Comparison of ENCODE assay signal across 16 cellular contexts in genomic region chr22:41078975-41079374, GRCh38.
"Had no signal": no experiment of that assay in that cellular context is flagged by ENCODE, and none has a peak within 500 bp of the region (broad histone marks: within the 10 kb centered on the region; RNA-seq: fewer than 3 reads in every experiment).

No MANE protein-coding gene starts in this region.

- H3K9me3 Mint-ChIP-seq: activated CD4-positive, alpha-beta T cell treated with anti-CD3 and anti-CD28 coated beads, Interleukin-2, amount 10 ng/mL, durations not matched to agents 24 days and 14 days; activated naive CD4-positive, alpha-beta T cell treated with anti-CD3 and anti-CD28 coated beads, Interleukin-2, amount 50 U/mL, for 72 hours; central memory CD8-positive, alpha-beta T cell had no signal

- H3K27me3 Mint-ChIP-seq: central memory CD8-positive, alpha-beta T cell had no signal

- H3K4me3 Mint-ChIP-seq: activated CD4-positive, alpha-beta T cell treated with anti-CD3 and anti-CD28 coated beads, Interleukin-2, amount 10 ng/mL, durations not matched to agents 24 days and 14 days; activated CD8-positive, alpha-beta T cell treated with anti-CD3 and anti-CD28 coated beads, Interleukin-2, amount 10 ng/mL, durations not matched to agents 7 days and 5 days; central memory CD8-positive, alpha-beta T cell had no signal

- H3K4me1 ChIP-seq: esophagus squamous epithelium, tibial artery, uterus had no signal

- H3K27me3 ChIP-seq: esophagus squamous epithelium, ovary, uterus had no signal

- ATAC-seq: activated CD8-positive, alpha-beta T cell treated with anti-CD3 and anti-CD28 coated beads, Interleukin-2, amount 10 ng/mL, durations not matched to agents 7 days and 5 days; activated naive CD4-positive, alpha-beta T cell treated with anti-CD3 and anti-CD28 coated beads, Interleukin-2, amount 50 U/mL, for 72 hours had no signal

- H3K4me1 Mint-ChIP-seq: activated CD4-positive, alpha-beta T cell treated with anti-CD3 and anti-CD28 coated beads, Interleukin-2, amount 10 ng/mL, durations not matched to agents 24 days and 14 days; central memory CD8-positive, alpha-beta T cell had no signal

- DNase-seq: activated CD4-positive, alpha-beta T cell treated with anti-CD3 and anti-CD28 coated beads, Interleukin-2, amount 10 ng/mL, durations not matched to agents 24 days and 14 days; activated CD4-positive, CD25-positive, alpha-beta regulatory T cell; activated CD8-positive, alpha-beta memory T cell treated with anti-CD3 and anti-CD28 coated beads, Interleukin-2, amount 50 U/mL, for 4 hours; activated CD8-positive, alpha-beta T cell treated with anti-CD3 and anti-CD28 coated beads, Interleukin-2, amount 10 ng/mL, durations not matched to agents 7 days and 5 days; activated gamma-delta T cell; activated T-cell treated with anti-CD3 and anti-CD28 coated beads, Interleukin-2, amount 50 U/mL, for 48 hours; cortex of kidney; effector CD4-positive, alpha-beta T cell; esophagus squamous epithelium; ovary; stimulated activated CD4-positive, alpha-beta T cell treated with anti-CD3 and anti-CD28 coated beads, Interleukin-2, amount 100 ng/mL, for 48 hours; stimulated activated naive CD4-positive, alpha-beta T cell; uterus had no signal

- H3K4me3 ChIP-seq: esophagus squamous epithelium, ovary, tibial artery, uterus had no signal

- H3K9me3 ChIP-seq: esophagus squamous epithelium, ovary, tibial artery, uterus had no signal

- H3K36me3 Mint-ChIP-seq: activated naive CD4-positive, alpha-beta T cell treated with anti-CD3 and anti-CD28 coated beads, Interleukin-2, amount 50 U/mL, for 72 hours had no signal

- H3K27ac Mint-ChIP-seq: activated CD4-positive, alpha-beta T cell treated with anti-CD3 and anti-CD28 coated beads, Interleukin-2, amount 10 ng/mL, durations not matched to agents 24 days and 14 days; activated CD8-positive, alpha-beta T cell treated with anti-CD3 and anti-CD28 coated beads, Interleukin-2, amount 10 ng/mL, durations not matched to agents 7 days and 5 days; activated naive CD4-positive, alpha-beta T cell treated with anti-CD3 and anti-CD28 coated beads, Interleukin-2, amount 50 U/mL, for 72 hours had no signal

- H3K36me3 ChIP-seq: esophagus squamous epithelium, ovary, tibial artery, uterus had no signal

- H3K27ac ChIP-seq: esophagus squamous epithelium, ovary, tibial artery, uterus had no signal
